In the genomic region with DNA sequence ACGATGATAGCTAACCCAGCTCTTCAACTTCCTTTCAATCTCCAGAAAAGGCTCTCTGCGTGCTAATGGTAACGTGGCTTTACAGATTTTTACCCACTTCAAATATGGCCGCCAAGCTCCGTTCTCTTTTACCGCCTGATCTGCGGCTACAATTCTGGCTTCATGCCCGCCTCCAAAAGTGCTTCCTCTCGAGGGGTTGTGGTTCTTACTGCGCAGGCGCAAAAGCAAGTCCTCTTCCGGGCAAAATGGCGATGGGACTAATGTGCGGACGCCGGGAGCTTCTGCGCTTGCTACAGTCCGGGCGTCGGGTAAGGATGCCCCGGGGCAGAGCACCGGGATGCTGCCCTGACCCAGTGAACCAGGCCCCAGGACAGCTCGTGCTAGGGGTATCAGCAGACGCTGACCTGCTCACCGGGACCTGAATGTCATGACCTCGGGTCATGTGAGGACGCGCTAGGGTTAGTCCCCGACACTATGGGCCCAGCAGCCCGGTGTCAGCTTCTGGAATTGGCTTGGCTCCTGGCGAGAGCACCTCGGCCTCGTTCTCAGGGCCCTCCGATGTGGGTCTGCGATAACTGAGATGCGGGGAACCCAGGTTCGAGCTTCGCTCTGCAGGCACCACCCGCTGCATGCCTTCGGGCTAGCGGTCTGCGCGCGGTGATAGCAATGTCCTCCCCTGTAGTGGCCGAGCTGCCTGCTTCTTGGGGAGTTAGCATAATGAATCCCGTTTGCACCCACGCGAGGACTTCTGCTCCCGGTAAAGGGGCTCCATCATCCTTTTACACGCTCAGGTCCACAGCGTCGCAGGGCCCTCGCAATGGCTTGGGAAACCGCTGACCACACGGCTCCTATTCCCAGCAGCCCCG, we compare ENCODE assay signal across 1 cellular context.
TF ChIP-seq lines count a peak whose summit lies in the region.

A gene (plus strand): TSS at position 232 of the 866 bp plus-strand sequence. CDS start 14 bp downstream, at position 246.

TF ChIP-seq in K562, 482 proteins besides CTCF, POLR2A, EP300 and RAD21 (continued from another document):
- TF ChIP-seq, protein P1, sequence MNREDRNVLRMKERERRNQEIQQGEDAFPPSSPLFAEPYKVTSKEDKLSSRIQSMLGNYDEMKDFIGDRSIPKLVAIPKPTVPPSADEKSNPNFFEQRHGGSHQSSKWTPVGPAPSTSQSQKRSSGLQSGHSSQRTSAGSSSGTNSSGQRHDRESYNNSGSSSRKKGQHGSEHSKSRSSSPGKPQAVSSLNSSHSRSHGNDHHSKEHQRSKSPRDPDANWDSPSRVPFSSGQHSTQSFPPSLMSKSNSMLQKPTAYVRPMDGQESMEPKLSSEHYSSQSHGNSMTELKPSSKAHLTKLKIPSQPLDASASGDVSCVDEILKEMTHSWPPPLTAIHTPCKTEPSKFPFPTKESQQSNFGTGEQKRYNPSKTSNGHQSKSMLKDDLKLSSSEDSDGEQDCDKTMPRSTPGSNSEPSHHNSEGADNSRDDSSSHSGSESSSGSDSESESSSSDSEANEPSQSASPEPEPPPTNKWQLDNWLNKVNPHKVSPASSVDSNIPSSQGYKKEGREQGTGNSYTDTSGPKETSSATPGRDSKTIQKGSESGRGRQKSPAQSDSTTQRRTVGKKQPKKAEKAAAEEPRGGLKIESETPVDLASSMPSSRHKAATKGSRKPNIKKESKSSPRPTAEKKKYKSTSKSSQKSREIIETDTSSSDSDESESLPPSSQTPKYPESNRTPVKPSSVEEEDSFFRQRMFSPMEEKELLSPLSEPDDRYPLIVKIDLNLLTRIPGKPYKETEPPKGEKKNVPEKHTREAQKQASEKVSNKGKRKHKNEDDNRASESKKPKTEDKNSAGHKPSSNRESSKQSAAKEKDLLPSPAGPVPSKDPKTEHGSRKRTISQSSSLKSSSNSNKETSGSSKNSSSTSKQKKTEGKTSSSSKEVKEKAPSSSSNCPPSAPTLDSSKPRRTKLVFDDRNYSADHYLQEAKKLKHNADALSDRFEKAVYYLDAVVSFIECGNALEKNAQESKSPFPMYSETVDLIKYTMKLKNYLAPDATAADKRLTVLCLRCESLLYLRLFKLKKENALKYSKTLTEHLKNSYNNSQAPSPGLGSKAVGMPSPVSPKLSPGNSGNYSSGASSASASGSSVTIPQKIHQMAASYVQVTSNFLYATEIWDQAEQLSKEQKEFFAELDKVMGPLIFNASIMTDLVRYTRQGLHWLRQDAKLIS (CRISPR knock-in tag; IDR thresholded peaks at IDR 0.05) = peak; percentile 59; the same call in 1 of the 2 replicates
- TF ChIP-seq, protein P2, sequence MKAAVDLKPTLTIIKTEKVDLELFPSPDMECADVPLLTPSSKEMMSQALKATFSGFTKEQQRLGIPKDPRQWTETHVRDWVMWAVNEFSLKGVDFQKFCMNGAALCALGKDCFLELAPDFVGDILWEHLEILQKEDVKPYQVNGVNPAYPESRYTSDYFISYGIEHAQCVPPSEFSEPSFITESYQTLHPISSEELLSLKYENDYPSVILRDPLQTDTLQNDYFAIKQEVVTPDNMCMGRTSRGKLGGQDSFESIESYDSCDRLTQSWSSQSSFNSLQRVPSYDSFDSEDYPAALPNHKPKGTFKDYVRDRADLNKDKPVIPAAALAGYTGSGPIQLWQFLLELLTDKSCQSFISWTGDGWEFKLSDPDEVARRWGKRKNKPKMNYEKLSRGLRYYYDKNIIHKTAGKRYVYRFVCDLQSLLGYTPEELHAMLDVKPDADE (conservative IDR thresholded peaks at IDR 0.05; ENCODE audit: control insufficient read depth, low read depth, low read length) = peak; percentile 38; the same call in 1 of the 2 replicates
